Comparison of ENCODE assay signal across 32 cellular contexts in the genomic region with DNA sequence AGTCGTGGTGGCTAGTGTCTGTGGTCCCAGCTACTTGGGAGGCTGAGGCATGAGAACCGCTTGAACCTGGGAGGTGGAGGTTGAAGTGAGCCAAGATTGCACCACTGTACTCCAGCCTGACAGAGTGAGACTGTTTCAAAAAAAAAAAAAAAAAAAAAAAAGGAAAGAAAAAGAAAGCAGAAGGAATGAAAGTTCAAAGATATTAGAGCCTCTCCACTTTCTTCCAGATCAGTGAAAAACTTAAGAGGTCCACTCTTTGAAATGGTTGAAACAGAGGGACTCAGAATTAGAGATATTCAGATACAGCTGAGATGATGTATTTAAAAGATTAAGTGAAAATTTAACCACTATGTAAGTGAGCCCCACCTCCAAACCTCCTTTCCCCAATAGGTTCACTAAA.
"Had no signal": no experiment of that assay in that cellular context is flagged by ENCODE, and none has a peak within 500 bp of the region (broad histone marks: within the 10 kb centered on the region; RNA-seq: fewer than 3 reads in every experiment).

No MANE protein-coding gene starts in this region.

- ATAC-seq: activated CD8-positive, alpha-beta T cell treated with anti-CD3 and anti-CD28 coated beads, Interleukin-2, amount 10 ng/mL, durations not matched to agents 7 days and 5 days; activated naive CD4-positive, alpha-beta T cell treated with anti-CD3 and anti-CD28 coated beads, Interleukin-2, amount 50 U/mL, for 72 hours; Panc1; Right ventricle myocardium inferior had no signal

- H3K9me3 ChIP-seq: adrenal gland had no signal

- H3K27ac Mint-ChIP-seq: activated CD4-positive, alpha-beta T cell treated with anti-CD3 and anti-CD28 coated beads, Interleukin-2, amount 10 ng/mL, durations not matched to agents 24 days and 14 days; activated CD8-positive, alpha-beta T cell treated with anti-CD3 and anti-CD28 coated beads, Interleukin-2, amount 10 ng/mL, durations not matched to agents 7 days and 5 days; activated naive CD4-positive, alpha-beta T cell treated with anti-CD3 and anti-CD28 coated beads for 36 hours; activated T-helper 2 cell treated with anti-CD3 and anti-CD28 coated beads, Interferon-gamma antibody, Interleukin-2, Interleukin-4, amounts not matched to agents 10 μg/mL and 5 μg/mL and 100 μg/mL, durations not matched to agents 14 hours and 24 hours and 36 hours had no signal

- H3K9me3 Mint-ChIP-seq: activated CD4-positive, alpha-beta T cell treated with anti-CD3 and anti-CD28 coated beads, Interleukin-2, amount 10 ng/mL, durations not matched to agents 24 days and 14 days; activated naive CD4-positive, alpha-beta T cell treated with anti-CD3 and anti-CD28 coated beads for 36 hours; activated naive CD4-positive, alpha-beta T cell treated with anti-CD3 and anti-CD28 coated beads, Interleukin-2, amount 50 U/mL, for 72 hours; activated T-cell treated with anti-CD3 and anti-CD28 coated beads, Interleukin-2, amount 50 U/mL, for 24 hours; activated T-helper 2 cell treated with anti-CD3 and anti-CD28 coated beads, Interferon-gamma antibody, Interleukin-2, Interleukin-4, amounts not matched to agents 10 μg/mL and 5 μg/mL and 100 μg/mL, durations not matched to agents 14 hours and 24 hours and 36 hours; brain had no signal

- DNase-seq: activated CD4-positive, alpha-beta T cell treated with anti-CD3 and anti-CD28 coated beads for 1 hour; activated CD4-positive, alpha-beta T cell treated with anti-CD3 and anti-CD28 coated beads, Interleukin-2, amount 10 ng/mL, durations not matched to agents 24 days and 14 days; activated CD4-positive, alpha-beta T cell treated with anti-CD3 and anti-CD28 coated beads, Interleukin-2, amount 50 U/mL, for 48 hours; activated CD4-positive, CD25-positive, alpha-beta regulatory T cell; activated CD8-positive, alpha-beta T cell treated with anti-CD3 and anti-CD28 coated beads, Interleukin-2, amount 10 ng/mL, durations not matched to agents 7 days and 5 days; activated gamma-delta T cell treated with Interleukin-2 at 50 U/mL for 16 hours; activated naive CD4-positive, alpha-beta T cell treated with anti-CD3 and anti-CD28 coated beads for 36 hours; activated T-cell treated with anti-CD3 and anti-CD28 coated beads, Interleukin-2, amount 50 U/mL, for 24 hours; adrenal gland; anterior cingulate cortex; caudate nucleus; Karpas-422; KBM-7; NCI-H1048; NCI-H1694; NCI-H1930; NCI-H2081 treated with DMSO at 0.1 percent for 48 hours; NCI-H226; NCI-H446 treated with DMSO at 0.1 percent for 48 hours; NCI-H524; NCI-H69; SIG-M5; SW 1271; T-helper 1 cell; T-helper 2 cell; T1000; WERI-Rb-1 had no signal

- H3K27me3 Mint-ChIP-seq: activated CD4-positive, alpha-beta T cell treated with anti-CD3 and anti-CD28 coated beads, Interleukin-2, amount 10 ng/mL, durations not matched to agents 24 days and 14 days; activated T-cell treated with anti-CD3 and anti-CD28 coated beads, Interleukin-2, amount 50 U/mL, for 24 hours; brain had no signal

- H3K4me3 ChIP-seq: adrenal gland had no signal

- H3K27ac ChIP-seq: adrenal gland, WERI-Rb-1 had no signal

- H3K4me3 Mint-ChIP-seq: activated CD4-positive, alpha-beta T cell treated with anti-CD3 and anti-CD28 coated beads, Interleukin-2, amount 10 ng/mL, durations not matched to agents 24 days and 14 days; activated CD8-positive, alpha-beta T cell treated with anti-CD3 and anti-CD28 coated beads, Interleukin-2, amount 10 ng/mL, durations not matched to agents 7 days and 5 days; activated naive CD4-positive, alpha-beta T cell treated with anti-CD3 and anti-CD28 coated beads for 36 hours; activated T-cell treated with anti-CD3 and anti-CD28 coated beads, Interleukin-2, amount 50 U/mL, for 24 hours; brain had no signal

- H3K27me3 ChIP-seq: adrenal gland had no signal
